22 cellular contexts compared by ENCODE assay signal in genomic region chr9:130078547-130078946, GRCh38.
A peak's percentile ranks its signal among the peaks of the same experiment; 100 is the strongest.
DNase-seq lines count a peak whose midpoint lies in the region; TF ChIP-seq lines count a peak whose summit lies in the region.
"Had no signal": no experiment of that assay in that cellular context is flagged by ENCODE, and none has a peak within 500 bp of the region (broad histone marks: within the 10 kb centered on the region; RNA-seq: fewer than 3 reads in every experiment).

No MANE protein-coding gene starts in this region.

- H3K4me1 Mint-ChIP-seq in dendritic cell treated with granulocyte-macrophage colony-stimulating factor and Interleukin-4, amounts not matched to agents 40 ng/mL and 50 ng/mL, for 4 days (ENCODE audit: low read depth) = peaks cover 18% of the 10 kb centered on the region

- H3K4me3 Mint-ChIP-seq in dendritic cell treated with granulocyte-macrophage colony-stimulating factor and Interleukin-4, amounts not matched to agents 40 ng/mL and 50 ng/mL, for 4 days = no peak overlapping the region
- H3K4me3 Mint-ChIP-seq: memory B cell had no signal

- intact Hi-C loops in dendritic cell treated with granulocyte-macrophage colony-stimulating factor and Interleukin-4, amounts not matched to agents 40 ng/mL and 50 ng/mL, for 4 days (cut with micrococcal nuclease) = no loop called here

- H3K27me3 Mint-ChIP-seq in dendritic cell treated with granulocyte-macrophage colony-stimulating factor and Interleukin-4, amounts not matched to agents 40 ng/mL and 50 ng/mL, for 4 days = no peaks in the 10 kb centered on the region
- H3K27me3 Mint-ChIP-seq: memory B cell had no signal

- TF ChIP-seq CTCF in LNCaP clone FGC (IDR thresholded peaks at IDR 0.05; ENCODE audit: control insufficient read depth, extremely low read depth, insufficient read depth) = 0 out of 2 replicates have a peak, but pooled peaks have one; percentile 10

- no peak overlapping the region for H3K4me3 ChIP-seq in LNCaP clone FGC (ENCODE audit: low read depth, low read length)
- H3K4me3 ChIP-seq: thoracic aorta, vagina had no signal

- peak overlapping the region; percentile 19 for H3K27ac Mint-ChIP-seq in dendritic cell treated with granulocyte-macrophage colony-stimulating factor and Interleukin-4, amounts not matched to agents 40 ng/mL and 50 ng/mL, for 4 days
- H3K27ac Mint-ChIP-seq: memory B cell had no signal

- H3K36me3 Mint-ChIP-seq in dendritic cell treated with granulocyte-macrophage colony-stimulating factor and Interleukin-4, amounts not matched to agents 40 ng/mL and 50 ng/mL, for 4 days (ENCODE audit: low read depth) = peaks cover 76% of the 10 kb centered on the region

- H3K9me3 Mint-ChIP-seq in dendritic cell treated with granulocyte-macrophage colony-stimulating factor and Interleukin-4, amounts not matched to agents 40 ng/mL and 50 ng/mL, for 4 days = no peaks in the 10 kb centered on the region
- H3K9me3 Mint-ChIP-seq: memory B cell had no signal

- DNase-seq in Ammon's horn (ENCODE audit: low spot score) (peak; percentile 74), LNCaP clone FGC (ENCODE audit: low read depth) (no peak), midbrain (lab: John Stamatoyannopoulos, UW) (peak; percentile 42)
- no peak for DNase-seq in stimulated activated CD4-positive, alpha-beta T cell treated with anti-CD3 and anti-CD28 coated beads, Interleukin-1b, Interleukin-23, amount 100 ng/mL, for 48 hours
- no peak for DNase-seq in activated T-cell treated with anti-CD3 and anti-CD28 coated beads, Interleukin-2, amount 50 U/mL, for 48 hours
- no peak for DNase-seq in activated CD4-positive, alpha-beta T cell treated with anti-CD3 and anti-CD28 coated beads, Interleukin-2, amount 50 U/mL, for 1 hour
- no peak for DNase-seq in stimulated activated CD4-positive, alpha-beta T cell treated with anti-CD3 and anti-CD28 coated beads, Interleukin-4, amount 100 ng/mL, for 24 hours
- DNase-seq: activated CD4-positive, CD25-positive, alpha-beta regulatory T cell treated with anti-CD3 and anti-CD28 coated beads, Interleukin-2, amount 50 U/mL, for 72 hours; dermis blood vessel endothelial cell; glutamatergic neuron; NCI-H1105 treated with DMSO at 0.1 percent for 48 hours; NCI-H2081 treated with DMSO at 0.1 percent for 48 hours; NCI-H524; PC-3; Right ventricle myocardium superior; small intestine; stimulated activated CD4-positive, alpha-beta T cell treated with anti-CD3 and anti-CD28 coated beads, Interleukin-4, amount 100 ng/mL, for 4 hours; stimulated activated naive CD4-positive, alpha-beta T cell had no signal

Comparison
In these comparisons a context has a peak if more than half of its experiments do, and no peak if none do; other contexts are left out.
1. DNase-seq: peak in Ammon's horn (single experiment) and midbrain (single experiment); none in LNCaP clone FGC (single experiment), stimulated activated CD4-positive, alpha-beta T cell treated with anti-CD3 and anti-CD28 coated beads, Interleukin-1b, Interleukin-23, amount 100 ng/mL, for 48 hours (single experiment), activated T-cell treated with anti-CD3 and anti-CD28 coated beads, Interleukin-2, amount 50 U/mL, for 48 hours (0 of 2), activated CD4-positive, alpha-beta T cell treated with anti-CD3 and anti-CD28 coated beads, Interleukin-2, amount 50 U/mL, for 1 hour (single experiment) and stimulated activated CD4-positive, alpha-beta T cell treated with anti-CD3 and anti-CD28 coated beads, Interleukin-4, amount 100 ng/mL, for 24 hours (single experiment).